7 cellular contexts compared by ENCODE assay signal in the genomic region with DNA sequence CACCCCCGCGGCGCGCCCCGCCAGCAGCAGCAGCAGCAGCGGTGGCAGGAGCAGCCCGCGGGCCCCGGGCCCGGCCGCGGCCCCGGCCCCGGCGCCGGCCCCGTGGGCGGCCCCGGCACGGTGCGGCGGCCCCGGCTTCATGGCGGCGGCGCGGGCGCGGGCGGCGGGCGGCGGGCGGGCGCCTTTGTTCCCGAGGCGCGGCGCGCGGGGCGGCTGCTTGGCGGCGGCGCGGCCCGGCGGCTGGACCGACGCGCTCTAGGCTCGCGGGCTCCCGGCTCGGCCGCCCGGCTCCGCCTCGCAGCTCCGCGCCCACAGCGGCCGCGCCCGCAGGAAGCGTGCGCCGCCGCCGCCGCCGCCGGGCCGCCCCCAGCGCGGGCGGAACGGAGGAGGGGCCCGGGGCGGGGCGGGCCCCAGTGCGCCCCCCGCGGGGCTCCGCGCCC. TPM values are rescaled to one million over a fixed set of nuclear protein-coding genes. Genes with fewer than 3 reads are reported as not detected.
DNase-seq lines count a peak whose midpoint lies in the region; ATAC-seq, FAIRE-seq and TF ChIP-seq lines count a peak whose summit lies in the region.

A gene with protein sequence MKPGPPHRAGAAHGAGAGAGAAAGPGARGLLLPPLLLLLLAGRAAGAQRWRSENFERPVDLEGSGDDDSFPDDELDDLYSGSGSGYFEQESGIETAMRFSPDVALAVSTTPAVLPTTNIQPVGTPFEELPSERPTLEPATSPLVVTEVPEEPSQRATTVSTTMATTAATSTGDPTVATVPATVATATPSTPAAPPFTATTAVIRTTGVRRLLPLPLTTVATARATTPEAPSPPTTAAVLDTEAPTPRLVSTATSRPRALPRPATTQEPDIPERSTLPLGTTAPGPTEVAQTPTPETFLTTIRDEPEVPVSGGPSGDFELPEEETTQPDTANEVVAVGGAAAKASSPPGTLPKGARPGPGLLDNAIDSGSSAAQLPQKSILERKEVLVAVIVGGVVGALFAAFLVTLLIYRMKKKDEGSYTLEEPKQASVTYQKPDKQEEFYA (minus strand): TSS at position 313 of the 440 bp plus-strand sequence. CDS start 172 bp downstream, at position 141.

- TF ChIP-seq POLR2A in GM12891 (IDR thresholded peaks at IDR 0.05; ENCODE audit: low read depth, low read length): no peak
- no peak for TF ChIP-seq POLR2A in Peyer's patch (IDR thresholded peaks at IDR 0.05)

- no peaks in the 10 kb centered on the region for H3K9me3 ChIP-seq in Peyer's patch
- H3K9me3 ChIP-seq in ectodermal cell (ENCODE audit: control insufficient read depth, low read length): no peaks in the 10 kb centered on the region
- no peaks in the 10 kb centered on the region for H3K9me3 ChIP-seq in mesodermal cell (ENCODE audit: control insufficient read depth, low read length)

- H3K27me3 ChIP-seq in Peyer's patch: peaks cover 0 to 8% of the 10 kb centered on the region in 2 donors
- H3K27me3 ChIP-seq in ectodermal cell (ENCODE audit: control insufficient read depth, insufficient read depth, low read length, poor library complexity, severe bottlenecking): peaks cover 6% of the 10 kb centered on the region

- WGBS in ectodermal cell, 2 experiments: 0 to 1% methylated on average over 85 to 86 of the region's 86 CpGs
- 0 to 1% methylated on average over 22 to 54 of the region's 86 CpGs for WGBS in mesodermal cell (ENCODE audit: insufficient coverage in 2 of 2), 2 experiments

- ATAC-seq in HG03354 (IDR thresholded peaks at IDR 0.05; ENCODE audit: poor library complexity, severe bottlenecking, unreplicated experiment) (no peak), HG03159 (IDR thresholded peaks at IDR 0.05; ENCODE audit: unreplicated experiment) (no peak)

- H3K4me1 ChIP-seq in Peyer's patch: peaks cover 0 to 27% (median 10%) of the 10 kb centered on the region in 4 donors
- H3K4me1 ChIP-seq in ectodermal cell (ENCODE audit: control insufficient read depth, insufficient read depth, low read length): peaks cover 42% of the 10 kb centered on the region
- peaks cover 36% of the 10 kb centered on the region for H3K4me1 ChIP-seq in mesodermal cell (ENCODE audit: control insufficient read depth, insufficient read depth, low read length, poor library complexity, severe bottlenecking)

- peak within 1 kb of the TSS in 3 of 4 donors; percentile 52 to 68 (median 57) for H3K27ac ChIP-seq in Peyer's patch
- H3K27ac ChIP-seq in ectodermal cell (ENCODE audit: insufficient read depth, low read depth, low read length, poor library complexity, severe bottlenecking): no peak within 1 kb of the TSS
- no peak within 1 kb of the TSS for H3K27ac ChIP-seq in mesodermal cell (ENCODE audit: low read depth, low read length, severe bottlenecking)

- H3K36me3 ChIP-seq in Peyer's patch: no peaks in the 10 kb centered on the region
- H3K36me3 ChIP-seq in ectodermal cell (ENCODE audit: control insufficient read depth, insufficient read depth, low read length): no peaks in the 10 kb centered on the region
- H3K36me3 ChIP-seq in mesodermal cell (ENCODE audit: control insufficient read depth, insufficient read depth, low read length): no peaks in the 10 kb centered on the region

- DNase-seq in GM12891 (ENCODE audit: insufficient read length, low spot score) (peak; percentile 58), Peyer's patch (peak in 1 of 3 donors; percentile 54), ureter (ENCODE audit: low spot score) (no peak)

- TF ChIP-seq CTCF in Peyer's patch (IDR thresholded peaks at IDR 0.05): no peak

- H3K4me3 ChIP-seq in Peyer's patch (peak within 1 kb of the TSS; percentile 29 to 64 (median 52)), ectodermal cell (ENCODE audit: insufficient read depth, low read depth, low read length) (peak within 1 kb of the TSS; percentile 73), mesodermal cell (ENCODE audit: extremely low read depth, insufficient read depth, low read length, poor library complexity, severe bottlenecking) (peak within 1 kb of the TSS; percentile 58)

- no peak for FAIRE-seq in GM12891 (lab: Jason Lieb, UNC)

TF ChIP-seq in GM12891, 5 proteins besides CTCF, POLR2A, EP300 and RAD21:
- no peak for TF ChIP-seq POLR2AphosphoS5 (IDR thresholded peaks at IDR 0.05; ENCODE audit: low read depth, low read length)
- TF ChIP-seq PAX5 (IDR thresholded peaks at IDR 0.05; ENCODE audit: insufficient read depth, low read length, severe bottlenecking): no peak
- no peak for TF ChIP-seq SPI1 (IDR thresholded peaks at IDR 0.05; ENCODE audit: low read depth, low read length)
- no peak for TF ChIP-seq POU2F2 (IDR thresholded peaks at IDR 0.05; ENCODE audit: low read depth, low read length)
- TF ChIP-seq TAF1 (IDR thresholded peaks at IDR 0.05; ENCODE audit: low read depth, low read length): no peak

RNA-seq across cellular contexts. Expression of the gene that starts here (rescaled TPM):
- 0.06 TPM for polyA plus RNA-seq in GM12891 (2012; ENCODE audit: low read depth, missing spikeins)
- total RNA-seq in Peyer's patch (10 to 100 TPM in 1 of 4 donors, 1 to 10 TPM in 3; 4.6 to 12.4 (median 8.9) TPM), ureter (68.2 TPM)
- 66.7 TPM for polyA plus RNA-seq in ectodermal cell (2013, experiment 1 of 4)
- 76.6 TPM for polyA plus RNA-seq in ectodermal cell (2013, experiment 2 of 4)
- 67.5 TPM for polyA plus RNA-seq in ectodermal cell (2013, experiment 3 of 4)
- 72.5 TPM for polyA plus RNA-seq in ectodermal cell (2013, experiment 4 of 4)
- polyA plus RNA-seq in mesodermal cell (2013, experiment 1 of 2): 80.5 TPM
- 64.9 TPM for polyA plus RNA-seq in mesodermal cell (2013, experiment 2 of 2)

Comparison
In these comparisons a context has a peak if more than half of its experiments do, and no peak if none do; other contexts are left out.
1. H3K27ac ChIP-seq: peak in Peyer's patch (3 of 4); none in ectodermal cell (single experiment) and mesodermal cell (single experiment).
2. Peak in every context shown above with its lines, with median percentiles within 50 percentile points of each other: H3K4me3 ChIP-seq.